Comparison of ENCODE assay signal across 9 cellular contexts in the genomic region with DNA sequence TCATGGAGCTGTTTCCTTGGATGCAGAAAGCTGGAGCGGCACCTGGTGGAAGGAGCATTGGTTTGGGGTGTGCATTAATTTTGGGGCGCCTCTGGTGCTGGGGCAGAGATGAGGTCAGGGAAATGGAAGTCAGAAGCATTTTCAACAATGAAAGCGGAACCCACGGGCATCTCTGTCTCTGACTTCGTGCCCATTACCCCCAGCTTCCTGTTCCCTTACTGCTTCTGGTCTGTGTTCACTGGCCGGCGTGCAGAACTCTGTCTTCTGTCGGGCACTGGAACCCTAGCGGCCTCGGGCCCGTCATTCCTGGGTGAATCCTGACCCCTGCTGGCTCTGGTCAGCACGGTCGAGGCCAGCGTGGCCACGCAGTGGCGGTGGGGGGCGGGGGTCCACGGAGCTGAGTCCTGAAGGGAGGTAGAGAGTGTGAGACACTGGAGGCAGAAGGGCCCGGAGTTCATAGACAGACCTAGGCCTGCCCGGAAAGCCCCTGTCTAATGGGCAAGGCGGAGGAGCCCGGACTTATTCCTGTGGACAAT. TPM values are rescaled to one million over a fixed set of nuclear protein-coding genes. Genes with fewer than 3 reads are reported as not detected.
DNase-seq lines count a peak whose midpoint lies in the region; ATAC-seq and TF ChIP-seq lines count a peak whose summit lies in the region.
"Had no signal": no experiment of that assay in that cellular context is flagged by ENCODE, and none has a peak within 500 bp of the region (broad histone marks: within the 10 kb centered on the region; RNA-seq: fewer than 3 reads in every experiment).

No MANE protein-coding gene starts in this region.

- DNase-seq in SIG-M5 treated with dmso at 0.1 percent for 504 hours (lab: John Stamatoyannopoulos, UW; ENCODE audit: unreplicated experiment) (peak; percentile 33), SIG-M5 (lab: John Stamatoyannopoulos, UW) (no peak), NCI-H69 (lab: John Stamatoyannopoulos, UW) (peak; percentile 28), cardiac fibroblast (ENCODE audit: low read depth in 2 of 2) (peak; percentile 74), left colon (peak; percentile 65 to 72), stromal cell of bone marrow (ENCODE audit: low read depth) (peak; percentile 25)

- H3K4me3 ChIP-seq in cardiac fibroblast (replicated peaks in 1 of 2; ENCODE audit: low read depth in 2 of 2, low read length in 2 of 2): no peak overlapping the region

- ATAC-seq in left colon: peak; percentile 96
- no peak for ATAC-seq in HG03025 (IDR thresholded peaks at IDR 0.05; ENCODE audit: low FRiP score, unreplicated experiment)
- ATAC-seq in GM21447 (IDR thresholded peaks at IDR 0.05; ENCODE audit: unreplicated experiment): no peak

- peak; percentile 74 for TF ChIP-seq CTCF in cardiac fibroblast (IDR thresholded peaks at IDR 0.05; ENCODE audit: low read depth, low read length)

- intact Hi-C loops in left colon (cut with DNase I, micrococcal nuclease): loop anchor here in 1 of 2 donors (5.0 kb wide), 1 partner anchor 34 kb away; a partner anchor contains a TSS

RNA-seq across cellular contexts. Expression of a gene that starts 7.9 kb away (rescaled TPM):
- total RNA-seq in left colon: not detected

RNA-seq across cellular contexts. Expression of a gene that starts 12.5 kb away (rescaled TPM):
- 100 to 1,000 TPM in 1 of 2 donors, 10 to 100 TPM in 1; 67.1 to 101 TPM for total RNA-seq in left colon

RNA-seq across cellular contexts. Expression of a gene that starts 12.6 kb away (rescaled TPM):
- total RNA-seq in left colon: 100 to 1,000 TPM; 142 to 173 TPM

RNA-seq across cellular contexts. Expression of a gene that starts 33.9 kb away (rescaled TPM):
- under 1 TPM; 0.15 to 0.78 TPM for total RNA-seq in left colon
- total RNA-seq: CD8-positive, alpha-beta memory T cell had no signal

RNA-seq across cellular contexts. Expression of a gene that starts 44.2 kb away (rescaled TPM):
- under 1 TPM; 0.25 to 0.34 TPM for total RNA-seq in left colon
- total RNA-seq: CD8-positive, alpha-beta memory T cell had no signal
